In the genomic region with DNA sequence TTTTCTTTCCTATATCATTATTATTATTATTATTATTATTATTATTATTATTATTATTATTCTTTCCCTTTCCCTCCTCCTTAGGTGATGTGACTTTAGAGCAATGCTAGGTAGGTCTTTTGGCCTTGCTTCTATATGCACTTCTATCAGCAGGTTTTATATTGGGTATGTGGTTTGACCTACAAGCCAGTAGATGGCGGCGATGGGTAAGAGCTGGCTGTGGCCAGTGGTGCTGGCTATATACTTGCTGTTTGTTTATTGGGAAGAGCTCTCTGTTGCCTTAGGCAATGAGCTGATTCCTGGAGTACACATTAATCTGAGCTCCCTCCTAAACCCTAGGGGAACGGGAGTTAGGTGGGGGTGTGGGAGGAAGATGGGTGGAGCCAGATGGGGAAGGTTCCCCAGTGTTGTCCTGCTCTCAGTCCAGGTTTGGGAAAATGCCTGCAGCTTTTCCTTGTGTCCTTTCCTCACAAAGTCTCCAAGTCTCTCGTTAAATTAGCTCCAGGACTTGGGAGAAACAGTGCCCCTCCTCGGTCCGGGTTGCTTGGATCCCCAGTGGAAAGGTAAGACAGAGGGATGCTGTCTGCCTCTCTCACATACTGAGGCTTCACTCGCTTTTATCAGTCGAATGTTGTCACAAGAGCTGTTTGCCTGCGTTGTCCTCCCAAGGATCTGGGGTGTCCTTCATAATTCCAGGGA, we compare ENCODE assay signal across 8 cellular contexts.
DNase-seq lines count a peak whose midpoint lies in the region; ATAC-seq and TF ChIP-seq lines count a peak whose summit lies in the region.
"Not testable (repeated sequence)": the region's sequence is repeated elsewhere in the genome, so short reads cannot be mapped to it uniquely, and the experiment has no call there.

No MANE protein-coding gene starts in this region.

- intact Hi-C loops in activated CD4-positive, alpha-beta T cell treated with anti-CD3 and anti-CD28 coated beads, Interleukin-2, amount 10 ng/mL, durations not matched to agents 24 days and 14 days (cut with micrococcal nuclease); lower lobe of right lung (cut with DNase I): not testable (repeated sequence)

- TF ChIP-seq CTCF in endothelial cell (IDR thresholded peaks at IDR 0.05; ENCODE audit: unreplicated experiment) = peak; percentile 22
- peak; percentile 39 for TF ChIP-seq CTCF in lower lobe of right lung (IDR thresholded peaks at IDR 0.05)

- not testable (repeated sequence) for H3K4me3 Mint-ChIP-seq in activated CD4-positive, alpha-beta T cell treated with anti-CD3 and anti-CD28 coated beads, Interleukin-2, amount 10 ng/mL, durations not matched to agents 24 days and 14 days; endothelial cell (ENCODE audit: unreplicated experiment)

- H3K27ac Mint-ChIP-seq in activated CD4-positive, alpha-beta T cell treated with anti-CD3 and anti-CD28 coated beads, Interleukin-2, amount 10 ng/mL, durations not matched to agents 24 days and 14 days; endothelial cell (ENCODE audit: unreplicated experiment): not testable (repeated sequence)

- H3K9me3 ChIP-seq in lower lobe of right lung = not testable (repeated sequence)

- not testable (repeated sequence) for H3K36me3 Mint-ChIP-seq in activated CD4-positive, alpha-beta T cell treated with anti-CD3 and anti-CD28 coated beads, Interleukin-2, amount 10 ng/mL, durations not matched to agents 24 days and 14 days (ENCODE audit: low read depth); endothelial cell (ENCODE audit: low read depth, unreplicated experiment)

- not testable (repeated sequence) for H3K36me3 ChIP-seq in lower lobe of right lung

- not testable (repeated sequence) for H3K27me3 ChIP-seq in lower lobe of right lung (ENCODE audit: low read depth)

- not testable (repeated sequence) for H3K27ac ChIP-seq in lower lobe of right lung

- H3K27me3 Mint-ChIP-seq in activated CD4-positive, alpha-beta T cell treated with anti-CD3 and anti-CD28 coated beads, Interleukin-2, amount 10 ng/mL, durations not matched to agents 24 days and 14 days; endothelial cell (ENCODE audit: unreplicated experiment): not testable (repeated sequence)

- H3K4me1 Mint-ChIP-seq in activated CD4-positive, alpha-beta T cell treated with anti-CD3 and anti-CD28 coated beads, Interleukin-2, amount 10 ng/mL, durations not matched to agents 24 days and 14 days; endothelial cell (ENCODE audit: unreplicated experiment): not testable (repeated sequence)

- not testable (repeated sequence) for H3K4me1 ChIP-seq in lower lobe of right lung

- not testable (repeated sequence) for H3K4me3 ChIP-seq in lower lobe of right lung

- not testable (repeated sequence) for H3K9me3 Mint-ChIP-seq in activated CD4-positive, alpha-beta T cell treated with anti-CD3 and anti-CD28 coated beads, Interleukin-2, amount 10 ng/mL, durations not matched to agents 24 days and 14 days; endothelial cell (ENCODE audit: unreplicated experiment)

- DNase-seq in DMS53 treated with DMSO at 0.1 percent for 48 hours (lab: John Stamatoyannopoulos, UW; ENCODE audit: unreplicated experiment) (peak; percentile 4), NCI-H526 (lab: John Stamatoyannopoulos, UW) (peak; percentile 85 to 89), endothelial cell (ENCODE audit: low spot score) (peak; percentile 22)
- DNase-seq in activated CD4-positive, alpha-beta T cell treated with anti-CD3 and anti-CD28 coated beads, Interleukin-2, amount 10 ng/mL, durations not matched to agents 24 days and 14 days = peak; percentile 77
- DNase-seq in lower lobe of right lung = not testable (repeated sequence)
- DNase-seq in stimulated activated CD8-positive, alpha-beta memory T cell treated with anti-CD3 and anti-CD28 coated beads, Interleukin-15, amount 100 ng/mL, for 48 hours (ENCODE audit: low read depth in 2 of 2) = peak; percentile 2 to 4

- peak; percentile 83 for ATAC-seq in GM21423 (IDR thresholded peaks at IDR 0.05; ENCODE audit: unreplicated experiment)
- peak; percentile 67 for ATAC-seq in HG03520 (IDR thresholded peaks at IDR 0.05; ENCODE audit: unreplicated experiment)
- peak; percentile 77 to 78 for ATAC-seq in lower lobe of right lung
